18 cellular contexts compared by ENCODE assay signal in genomic region chr3:167057586-167057985, GRCh38.
DNase-seq lines count a peak whose midpoint lies in the region; ATAC-seq and TF ChIP-seq lines count a peak whose summit lies in the region.
"Had no signal": no experiment of that assay in that cellular context is flagged by ENCODE, and none has a peak within 500 bp of the region (broad histone marks: within the 10 kb centered on the region; RNA-seq: fewer than 3 reads in every experiment).

No MANE protein-coding gene starts in this region.

- no peaks in the 10 kb centered on the region for H3K4me1 ChIP-seq in mesodermal cell (ENCODE audit: control insufficient read depth, insufficient read depth, low read length, poor library complexity, severe bottlenecking)
- no peaks in the 10 kb centered on the region for H3K4me1 ChIP-seq in heart right ventricle
- H3K4me1 ChIP-seq: A549, BLaER1, Peyer's patch had no signal

- H3K4me3 ChIP-seq in mesodermal cell (ENCODE audit: extremely low read depth, insufficient read depth, low read length, poor library complexity, severe bottlenecking) (no peak overlapping the region), heart right ventricle (no peak overlapping the region)
- H3K4me3 ChIP-seq: A549, BLaER1, Peyer's patch had no signal

- H3K9me3 ChIP-seq in mesodermal cell (ENCODE audit: control insufficient read depth, low read length) (no peaks in the 10 kb centered on the region), heart right ventricle (peaks cover 0 to 20% (median 0%) of the 10 kb centered on the region in 11 donors)
- H3K9me3 ChIP-seq: A549, BLaER1, Peyer's patch had no signal

- intact Hi-C loops in heart right ventricle (cut with DNase I) (no loop called here), head of caudate nucleus (cut with DNase I) (no loop called here)

- H3K36me3 ChIP-seq in mesodermal cell (ENCODE audit: control insufficient read depth, insufficient read depth, low read length) = no peaks in the 10 kb centered on the region
- H3K36me3 ChIP-seq in heart right ventricle = no peaks in the 10 kb centered on the region
- H3K36me3 ChIP-seq: BLaER1, Peyer's patch had no signal

- H3K27ac ChIP-seq in mesodermal cell (ENCODE audit: low read depth, low read length, severe bottlenecking) (peak overlapping the region; percentile 12), heart right ventricle (no peak overlapping the region)
- H3K27ac ChIP-seq: A549, BLaER1, Peyer's patch had no signal

- no peaks in the 10 kb centered on the region for H3K27me3 ChIP-seq in heart right ventricle
- H3K27me3 ChIP-seq: BLaER1, Peyer's patch had no signal

- peak; percentile 5 for DNase-seq in M059J (ENCODE audit: low read depth)
- peak; percentile 93 for DNase-seq in NCI-H69 (lab: John Stamatoyannopoulos, UW)
- DNase-seq in T1000 (lab: John Stamatoyannopoulos, UW) = peak; percentile 2
- no peak for DNase-seq in heart right ventricle
- DNase-seq in HT-29 (ENCODE audit: low spot score) = no peak
- DNase-seq in head of caudate nucleus = no peak
- DNase-seq in HuH-7 (ENCODE audit: low spot score) = no peak
- DNase-seq: CD4-positive, alpha-beta memory T cell; KBM-7; MV-4-11; NCI-H2029 treated with DMSO at 0.1 percent for 48 hours; NCI-H510A treated with DMSO at 0.1 percent for 48 hours; NK-92 treated with Interleukin-12 subunit alpha and Interleukin-12 subunit beta, amount 100 ng/mL, for 24 hours; Peyer's patch had no signal

- no peak for TF ChIP-seq CTCF in heart right ventricle (IDR thresholded peaks at IDR 0.05)

- WGBS in mesodermal cell (ENCODE audit: insufficient coverage in 2 of 2), 2 experiments = 86% methylated on average over 1 of the region's 1 CpG
- 63 to 70% methylated on average over 1 of the region's 1 CpG for WGBS in heart right ventricle, 2 donors

- ATAC-seq in heart right ventricle = no peak
- ATAC-seq: A549, Right ventricle myocardium inferior had no signal

Comparison
In these comparisons a context has a peak if more than half of its experiments do, and no peak if none do; other contexts are left out.
1. DNase-seq: peak in M059J (single experiment), NCI-H69 (single experiment) and T1000 (single experiment); none in heart right ventricle (0 of 2), HT-29 (single experiment), head of caudate nucleus (0 of 42) and HuH-7 (single experiment).